Comparison of ENCODE assay signal across 2 cellular contexts in the genomic region with DNA sequence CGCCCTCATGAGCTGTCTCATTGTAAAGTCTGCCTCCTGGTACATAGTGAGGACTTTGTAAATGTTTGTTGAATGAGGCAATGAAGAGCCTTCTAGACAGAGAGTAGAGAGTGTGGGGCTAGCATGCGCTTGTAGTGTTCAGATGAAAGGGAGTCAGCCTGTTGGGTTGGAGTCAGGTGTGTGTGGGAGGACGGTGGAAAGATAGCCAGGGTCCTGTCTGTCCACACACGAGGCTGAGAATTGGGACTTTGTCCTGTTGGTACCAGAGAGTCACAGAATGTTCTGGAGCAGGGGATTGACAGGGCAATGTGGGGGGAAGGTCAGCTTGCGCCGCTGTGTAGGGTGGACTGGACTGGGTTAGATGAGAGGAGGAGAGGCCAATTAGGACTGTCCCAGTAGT.
A peak's percentile ranks its signal among the peaks of the same experiment; 100 is the strongest.
TF ChIP-seq lines count a peak whose summit lies in the region.

No MANE protein-coding gene starts in this region.

TF ChIP-seq in K562, 482 proteins besides CTCF, POLR2A, EP300 and RAD21:
- TF ChIP-seq EGR1 (conservative IDR thresholded peaks at IDR 0.05) (no peak), ZKSCAN3 (CRISPR knock-in tag; IDR thresholded peaks at IDR 0.05) (no peak), HDAC6 (IDR thresholded peaks at IDR 0.05; ENCODE audit: low read depth, low read length) (no peak), RBFOX2 (IDR thresholded peaks at IDR 0.05; ENCODE audit: low read depth, low read length) (no peak), BRD4 (IDR thresholded peaks at IDR 0.05) (no peak), MEF2A (IDR thresholded peaks at IDR 0.05; ENCODE audit: control insufficient read depth, low read depth, low read length) (no peak), POLR2AphosphoS2 (IDR thresholded peaks at IDR 0.05; ENCODE audit: low read length) (no peak)
- TF ChIP-seq, protein P1, sequence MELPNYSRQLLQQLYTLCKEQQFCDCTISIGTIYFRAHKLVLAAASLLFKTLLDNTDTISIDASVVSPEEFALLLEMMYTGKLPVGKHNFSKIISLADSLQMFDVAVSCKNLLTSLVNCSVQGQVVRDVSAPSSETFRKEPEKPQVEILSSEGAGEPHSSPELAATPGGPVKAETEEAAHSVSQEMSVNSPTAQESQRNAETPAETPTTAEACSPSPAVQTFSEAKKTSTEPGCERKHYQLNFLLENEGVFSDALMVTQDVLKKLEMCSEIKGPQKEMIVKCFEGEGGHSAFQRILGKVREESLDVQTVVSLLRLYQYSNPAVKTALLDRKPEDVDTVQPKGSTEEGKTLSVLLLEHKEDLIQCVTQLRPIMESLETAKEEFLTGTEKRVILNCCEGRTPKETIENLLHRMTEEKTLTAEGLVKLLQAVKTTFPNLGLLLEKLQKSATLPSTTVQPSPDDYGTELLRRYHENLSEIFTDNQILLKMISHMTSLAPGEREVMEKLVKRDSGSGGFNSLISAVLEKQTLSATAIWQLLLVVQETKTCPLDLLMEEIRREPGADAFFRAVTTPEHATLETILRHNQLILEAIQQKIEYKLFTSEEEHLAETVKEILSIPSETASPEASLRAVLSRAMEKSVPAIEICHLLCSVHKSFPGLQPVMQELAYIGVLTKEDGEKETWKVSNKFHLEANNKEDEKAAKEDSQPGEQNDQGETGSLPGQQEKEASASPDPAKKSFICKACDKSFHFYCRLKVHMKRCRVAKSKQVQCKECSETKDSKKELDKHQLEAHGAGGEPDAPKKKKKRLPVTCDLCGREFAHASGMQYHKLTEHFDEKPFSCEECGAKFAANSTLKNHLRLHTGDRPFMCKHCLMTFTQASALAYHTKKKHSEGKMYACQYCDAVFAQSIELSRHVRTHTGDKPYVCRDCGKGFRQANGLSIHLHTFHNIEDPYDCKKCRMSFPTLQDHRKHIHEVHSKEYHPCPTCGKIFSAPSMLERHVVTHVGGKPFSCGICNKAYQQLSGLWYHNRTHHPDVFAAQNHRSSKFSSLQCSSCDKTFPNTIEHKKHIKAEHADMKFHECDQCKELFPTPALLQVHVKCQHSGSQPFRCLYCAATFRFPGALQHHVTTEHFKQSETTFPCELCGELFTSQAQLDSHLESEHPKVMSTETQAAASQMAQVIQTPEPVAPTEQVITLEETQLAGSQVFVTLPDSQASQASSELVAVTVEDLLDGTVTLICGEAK (IDR thresholded peaks at IDR 0.05): no peak
- TF ChIP-seq, protein P1 (CRISPR knock-in tag; IDR thresholded peaks at IDR 0.05): no peak
- TF ChIP-seq, protein P2, sequence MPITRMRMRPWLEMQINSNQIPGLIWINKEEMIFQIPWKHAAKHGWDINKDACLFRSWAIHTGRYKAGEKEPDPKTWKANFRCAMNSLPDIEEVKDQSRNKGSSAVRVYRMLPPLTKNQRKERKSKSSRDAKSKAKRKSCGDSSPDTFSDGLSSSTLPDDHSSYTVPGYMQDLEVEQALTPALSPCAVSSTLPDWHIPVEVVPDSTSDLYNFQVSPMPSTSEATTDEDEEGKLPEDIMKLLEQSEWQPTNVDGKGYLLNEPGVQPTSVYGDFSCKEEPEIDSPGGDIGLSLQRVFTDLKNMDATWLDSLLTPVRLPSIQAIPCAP (CRISPR knock-in tag; IDR thresholded peaks at IDR 0.05; ENCODE audit: borderline replicate concordance): no peak
- TF ChIP-seq, protein P3, sequence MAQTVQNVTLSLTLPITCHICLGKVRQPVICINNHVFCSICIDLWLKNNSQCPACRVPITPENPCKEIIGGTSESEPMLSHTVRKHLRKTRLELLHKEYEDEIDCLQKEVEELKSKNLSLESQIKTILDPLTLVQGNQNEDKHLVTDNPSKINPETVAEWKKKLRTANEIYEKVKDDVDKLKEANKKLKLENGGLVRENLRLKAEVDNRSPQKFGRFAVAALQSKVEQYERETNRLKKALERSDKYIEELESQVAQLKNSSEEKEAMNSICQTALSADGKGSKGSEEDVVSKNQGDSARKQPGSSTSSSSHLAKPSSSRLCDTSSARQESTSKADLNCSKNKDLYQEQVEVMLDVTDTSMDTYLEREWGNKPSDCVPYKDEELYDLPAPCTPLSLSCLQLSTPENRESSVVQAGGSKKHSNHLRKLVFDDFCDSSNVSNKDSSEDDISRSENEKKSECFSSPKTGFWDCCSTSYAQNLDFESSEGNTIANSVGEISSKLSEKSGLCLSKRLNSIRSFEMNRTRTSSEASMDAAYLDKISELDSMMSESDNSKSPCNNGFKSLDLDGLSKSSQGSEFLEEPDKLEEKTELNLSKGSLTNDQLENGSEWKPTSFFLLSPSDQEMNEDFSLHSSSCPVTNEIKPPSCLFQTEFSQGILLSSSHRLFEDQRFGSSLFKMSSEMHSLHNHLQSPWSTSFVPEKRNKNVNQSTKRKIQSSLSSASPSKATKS (CRISPR knock-in tag; IDR thresholded peaks at IDR 0.05): no peak

TF ChIP-seq in HepG2, 621 proteins besides CTCF, POLR2A, EP300 and RAD21 (continues in another document):
- TF ChIP-seq, protein P4, sequence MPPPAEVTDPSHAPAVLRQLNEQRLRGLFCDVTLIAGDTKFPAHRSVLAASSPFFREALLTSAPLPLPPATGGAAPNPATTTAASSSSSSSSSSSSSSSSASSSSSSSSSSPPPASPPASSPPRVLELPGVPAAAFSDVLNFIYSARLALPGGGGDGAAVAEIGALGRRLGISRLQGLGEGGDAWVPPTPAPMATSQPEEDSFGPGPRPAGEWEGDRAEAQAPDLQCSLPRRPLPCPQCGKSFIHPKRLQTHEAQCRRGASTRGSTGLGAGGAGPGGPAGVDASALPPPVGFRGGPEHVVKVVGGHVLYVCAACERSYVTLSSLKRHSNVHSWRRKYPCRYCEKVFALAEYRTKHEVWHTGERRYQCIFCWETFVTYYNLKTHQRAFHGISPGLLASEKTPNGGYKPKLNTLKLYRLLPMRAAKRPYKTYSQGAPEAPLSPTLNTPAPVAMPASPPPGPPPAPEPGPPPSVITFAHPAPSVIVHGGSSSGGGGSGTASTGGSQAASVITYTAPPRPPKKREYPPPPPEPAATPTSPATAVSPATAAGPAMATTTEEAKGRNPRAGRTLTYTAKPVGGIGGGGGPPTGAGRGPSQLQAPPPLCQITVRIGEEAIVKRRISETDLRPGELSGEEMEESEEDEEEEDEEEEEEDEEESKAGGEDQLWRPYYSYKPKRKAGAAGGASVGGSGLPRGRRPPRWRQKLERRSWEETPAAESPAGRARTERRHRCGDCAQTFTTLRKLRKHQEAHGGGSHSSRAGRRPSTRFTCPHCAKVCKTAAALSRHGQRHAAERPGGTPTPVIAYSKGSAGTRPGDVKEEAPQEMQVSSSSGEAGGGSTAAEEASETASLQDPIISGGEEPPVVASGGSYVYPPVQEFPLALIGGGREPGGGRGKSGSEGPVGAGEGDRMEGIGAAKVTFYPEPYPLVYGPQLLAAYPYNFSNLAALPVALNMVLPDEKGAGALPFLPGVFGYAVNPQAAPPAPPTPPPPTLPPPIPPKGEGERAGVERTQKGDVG (CRISPR knock-in tag; IDR thresholded peaks at IDR 0.05; ENCODE audit: borderline replicate concordance): 0 out of 2 replicates have a peak, but pooled peaks have one; percentile 48
- TF ChIP-seq RARA (CRISPR knock-in tag; IDR thresholded peaks at IDR 0.05): 0 out of 2 replicates have a peak, but pooled peaks have one; percentile 17
- 0 out of 2 replicates have a peak, but pooled peaks have one; percentile 24 for TF ChIP-seq HDAC2 (CRISPR knock-in tag; IDR thresholded peaks at IDR 0.05)
- no peak for TF ChIP-seq FOXA1 (IDR thresholded peaks at IDR 0.05)
- TF ChIP-seq FOXA1 (CRISPR knock-in tag; IDR thresholded peaks at IDR 0.05): peak; percentile 34; the same call in 1 of the 2 replicates
- peak; percentile 92 for TF ChIP-seq ZKSCAN1 (IDR thresholded peaks at IDR 0.05; ENCODE audit: low read length)
- TF ChIP-seq ZNF75D (CRISPR knock-in tag; IDR thresholded peaks at IDR 0.05; ENCODE audit: borderline replicate concordance): no peak
- TF ChIP-seq, protein P5, sequence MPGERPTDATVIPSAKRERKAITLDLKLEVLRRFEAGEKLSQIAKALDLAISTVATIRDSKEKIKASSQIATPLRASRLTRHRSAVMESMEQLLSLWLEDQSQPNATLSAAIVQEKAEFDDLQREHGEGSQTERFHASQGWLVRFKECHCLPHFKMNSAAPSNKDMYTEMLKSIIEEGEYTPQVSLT (CRISPR knock-in tag; IDR thresholded peaks at IDR 0.05; ENCODE audit: borderline replicate concordance, low read depth): no peak
- TF ChIP-seq, protein P6, sequence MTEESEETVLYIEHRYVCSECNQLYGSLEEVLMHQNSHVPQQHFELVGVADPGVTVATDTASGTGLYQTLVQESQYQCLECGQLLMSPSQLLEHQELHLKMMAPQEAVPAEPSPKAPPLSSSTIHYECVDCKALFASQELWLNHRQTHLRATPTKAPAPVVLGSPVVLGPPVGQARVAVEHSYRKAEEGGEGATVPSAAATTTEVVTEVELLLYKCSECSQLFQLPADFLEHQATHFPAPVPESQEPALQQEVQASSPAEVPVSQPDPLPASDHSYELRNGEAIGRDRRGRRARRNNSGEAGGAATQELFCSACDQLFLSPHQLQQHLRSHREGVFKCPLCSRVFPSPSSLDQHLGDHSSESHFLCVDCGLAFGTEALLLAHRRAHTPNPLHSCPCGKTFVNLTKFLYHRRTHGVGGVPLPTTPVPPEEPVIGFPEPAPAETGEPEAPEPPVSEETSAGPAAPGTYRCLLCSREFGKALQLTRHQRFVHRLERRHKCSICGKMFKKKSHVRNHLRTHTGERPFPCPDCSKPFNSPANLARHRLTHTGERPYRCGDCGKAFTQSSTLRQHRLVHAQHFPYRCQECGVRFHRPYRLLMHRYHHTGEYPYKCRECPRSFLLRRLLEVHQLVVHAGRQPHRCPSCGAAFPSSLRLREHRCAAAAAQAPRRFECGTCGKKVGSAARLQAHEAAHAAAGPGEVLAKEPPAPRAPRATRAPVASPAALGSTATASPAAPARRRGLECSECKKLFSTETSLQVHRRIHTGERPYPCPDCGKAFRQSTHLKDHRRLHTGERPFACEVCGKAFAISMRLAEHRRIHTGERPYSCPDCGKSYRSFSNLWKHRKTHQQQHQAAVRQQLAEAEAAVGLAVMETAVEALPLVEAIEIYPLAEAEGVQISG (CRISPR knock-in tag; IDR thresholded peaks at IDR 0.05): 0 out of 2 replicates have a peak, but pooled peaks have one; percentile 22
- TF ChIP-seq NFE2 (CRISPR knock-in tag; IDR thresholded peaks at IDR 0.05): no peak
- TF ChIP-seq, protein P7, sequence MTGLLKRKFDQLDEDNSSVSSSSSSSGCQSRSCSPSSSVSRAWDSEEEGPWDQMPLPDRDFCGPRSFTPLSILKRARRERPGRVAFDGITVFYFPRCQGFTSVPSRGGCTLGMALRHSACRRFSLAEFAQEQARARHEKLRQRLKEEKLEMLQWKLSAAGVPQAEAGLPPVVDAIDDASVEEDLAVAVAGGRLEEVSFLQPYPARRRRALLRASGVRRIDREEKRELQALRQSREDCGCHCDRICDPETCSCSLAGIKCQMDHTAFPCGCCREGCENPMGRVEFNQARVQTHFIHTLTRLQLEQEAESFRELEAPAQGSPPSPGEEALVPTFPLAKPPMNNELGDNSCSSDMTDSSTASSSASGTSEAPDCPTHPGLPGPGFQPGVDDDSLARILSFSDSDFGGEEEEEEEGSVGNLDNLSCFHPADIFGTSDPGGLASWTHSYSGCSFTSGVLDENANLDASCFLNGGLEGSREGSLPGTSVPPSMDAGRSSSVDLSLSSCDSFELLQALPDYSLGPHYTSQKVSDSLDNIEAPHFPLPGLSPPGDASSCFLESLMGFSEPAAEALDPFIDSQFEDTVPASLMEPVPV (CRISPR knock-in tag; IDR thresholded peaks at IDR 0.05): no peak
- TF ChIP-seq ATM (IDR thresholded peaks at IDR 0.05; ENCODE audit: borderline replicate concordance): no peak
- peak; percentile 25 for TF ChIP-seq XRCC5 (optimal IDR thresholded peaks at IDR 0.05; ENCODE audit: low read length)
- TF ChIP-seq, protein P8, sequence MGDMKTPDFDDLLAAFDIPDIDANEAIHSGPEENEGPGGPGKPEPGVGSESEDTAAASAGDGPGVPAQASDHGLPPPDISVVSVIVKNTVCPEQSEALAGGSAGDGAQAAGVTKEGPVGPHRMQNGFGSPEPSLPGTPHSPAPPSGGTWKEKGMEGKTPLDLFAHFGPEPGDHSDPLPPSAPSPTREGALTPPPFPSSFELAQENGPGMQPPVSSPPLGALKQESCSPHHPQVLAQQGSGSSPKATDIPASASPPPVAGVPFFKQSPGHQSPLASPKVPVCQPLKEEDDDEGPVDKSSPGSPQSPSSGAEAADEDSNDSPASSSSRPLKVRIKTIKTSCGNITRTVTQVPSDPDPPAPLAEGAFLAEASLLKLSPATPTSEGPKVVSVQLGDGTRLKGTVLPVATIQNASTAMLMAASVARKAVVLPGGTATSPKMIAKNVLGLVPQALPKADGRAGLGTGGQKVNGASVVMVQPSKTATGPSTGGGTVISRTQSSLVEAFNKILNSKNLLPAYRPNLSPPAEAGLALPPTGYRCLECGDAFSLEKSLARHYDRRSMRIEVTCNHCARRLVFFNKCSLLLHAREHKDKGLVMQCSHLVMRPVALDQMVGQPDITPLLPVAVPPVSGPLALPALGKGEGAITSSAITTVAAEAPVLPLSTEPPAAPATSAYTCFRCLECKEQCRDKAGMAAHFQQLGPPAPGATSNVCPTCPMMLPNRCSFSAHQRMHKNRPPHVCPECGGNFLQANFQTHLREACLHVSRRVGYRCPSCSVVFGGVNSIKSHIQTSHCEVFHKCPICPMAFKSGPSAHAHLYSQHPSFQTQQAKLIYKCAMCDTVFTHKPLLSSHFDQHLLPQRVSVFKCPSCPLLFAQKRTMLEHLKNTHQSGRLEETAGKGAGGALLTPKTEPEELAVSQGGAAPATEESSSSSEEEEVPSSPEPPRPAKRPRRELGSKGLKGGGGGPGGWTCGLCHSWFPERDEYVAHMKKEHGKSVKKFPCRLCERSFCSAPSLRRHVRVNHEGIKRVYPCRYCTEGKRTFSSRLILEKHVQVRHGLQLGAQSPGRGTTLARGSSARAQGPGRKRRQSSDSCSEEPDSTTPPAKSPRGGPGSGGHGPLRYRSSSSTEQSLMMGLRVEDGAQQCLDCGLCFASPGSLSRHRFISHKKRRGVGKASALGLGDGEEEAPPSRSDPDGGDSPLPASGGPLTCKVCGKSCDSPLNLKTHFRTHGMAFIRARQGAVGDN (CRISPR knock-in tag; IDR thresholded peaks at IDR 0.05): peak; percentile 55
- TF ChIP-seq HNRNPH1 (optimal IDR thresholded peaks at IDR 0.05; ENCODE audit: low read depth, low read length): no peak
- TF ChIP-seq TCF7 (IDR thresholded peaks at IDR 0.05; ENCODE audit: low read depth): peak; percentile 14; the same call in 1 of the 2 replicates
